17 cellular contexts compared by ENCODE assay signal in the genomic region with DNA sequence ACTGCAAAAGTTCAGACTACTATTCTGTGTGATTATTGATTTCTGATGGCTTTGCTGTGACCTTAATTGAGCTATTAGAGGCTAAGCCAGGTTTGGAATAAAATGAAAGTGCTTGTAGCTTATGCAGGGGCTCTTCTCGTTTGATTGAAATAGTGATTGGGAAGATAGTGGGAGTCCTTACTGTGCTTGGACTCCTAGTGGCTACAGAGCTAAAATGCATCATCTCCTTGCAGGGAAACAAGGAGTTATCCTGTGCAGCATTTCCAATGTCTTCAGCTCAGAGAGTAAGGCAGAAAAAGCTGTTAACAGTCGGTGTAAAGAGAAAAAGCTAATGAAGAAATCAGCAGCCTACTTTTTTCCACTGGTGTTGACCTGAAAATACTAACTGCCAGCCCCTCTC.
DNase-seq lines count a peak whose midpoint lies in the region; ATAC-seq and TF ChIP-seq lines count a peak whose summit lies in the region.
"Had no signal": no experiment of that assay in that cellular context is flagged by ENCODE, and none has a peak within 500 bp of the region (broad histone marks: within the 10 kb centered on the region; RNA-seq: fewer than 3 reads in every experiment).

No MANE protein-coding gene starts in this region.

- H3K9ac ChIP-seq in smooth muscle cell (ENCODE audit: low read depth): no peak overlapping the region

- H3K9me3 Mint-ChIP-seq in glutamatergic neuron (ENCODE audit: unreplicated experiment): no peaks in the 10 kb centered on the region

- H4K20me1 ChIP-seq in smooth muscle cell (ENCODE audit: low read depth): no peaks in the 10 kb centered on the region
- no peaks in the 10 kb centered on the region for H4K20me1 ChIP-seq in osteoblast (ENCODE audit: insufficient read depth, low read length)

- H3K36me3 ChIP-seq in left ventricle myocardium inferior (no peaks in the 10 kb centered on the region), smooth muscle cell (ENCODE audit: low read depth) (no peaks in the 10 kb centered on the region), right atrium auricular region (no peaks in the 10 kb centered on the region), osteoblast (ENCODE audit: insufficient read depth, low read length) (no peaks in the 10 kb centered on the region)
- H3K36me3 ChIP-seq: Peyer's patch had no signal

- no peaks in the 10 kb centered on the region for H3K4me1 Mint-ChIP-seq in glutamatergic neuron (ENCODE audit: low read depth, unreplicated experiment)
- H3K4me1 Mint-ChIP-seq: activated CD8-positive, alpha-beta memory T cell treated with anti-CD3 and anti-CD28 coated beads, Interleukin-2, amount 10 ng/mL, durations not matched to agents 7 days and 5 days had no signal

- H3K4me1 ChIP-seq in left ventricle myocardium inferior: no peaks in the 10 kb centered on the region
- no peaks in the 10 kb centered on the region for H3K4me1 ChIP-seq in right cardiac atrium (ENCODE audit: control insufficient read depth, insufficient read depth, low read length)
- H3K4me1 ChIP-seq in smooth muscle cell (ENCODE audit: low read depth): no peaks in the 10 kb centered on the region
- H3K4me1 ChIP-seq in right atrium auricular region: no peaks in the 10 kb centered on the region
- no peaks in the 10 kb centered on the region for H3K4me1 ChIP-seq in osteoblast (ENCODE audit: insufficient read depth, low read length)
- H3K4me1 ChIP-seq: Caco-2, Peyer's patch had no signal

- H2AFZ ChIP-seq in smooth muscle cell (ENCODE audit: low read depth) (no peak overlapping the region), osteoblast (ENCODE audit: low read length) (no peak overlapping the region)

- no peak overlapping the region for H3K4me2 ChIP-seq in smooth muscle cell
- no peak overlapping the region for H3K4me2 ChIP-seq in osteoblast (ENCODE audit: insufficient read depth, low read length)

- no peaks in the 10 kb centered on the region for H3K27me3 Mint-ChIP-seq in glutamatergic neuron (ENCODE audit: unreplicated experiment)

- TF ChIP-seq CTCF in left ventricle myocardium inferior (IDR thresholded peaks at IDR 0.05; ENCODE audit: borderline replicate concordance): peak; percentile 20
- peak; percentile 44 for TF ChIP-seq CTCF in glutamatergic neuron (IDR thresholded peaks at IDR 0.05; ENCODE audit: partially characterized antibody, unreplicated experiment)
- TF ChIP-seq CTCF in smooth muscle cell (IDR thresholded peaks at IDR 0.05; ENCODE audit: borderline replicate concordance, insufficient read depth, poor library complexity, severe bottlenecking): peak; percentile 5
- no peak for TF ChIP-seq CTCF in right atrium auricular region (IDR thresholded peaks at IDR 0.05)
- TF ChIP-seq CTCF in osteoblast (IDR thresholded peaks at IDR 0.05; ENCODE audit: extremely low read depth, low read depth, low read length): no peak

- no peaks in the 10 kb centered on the region for H3F3A ChIP-seq in smooth muscle cell (ENCODE audit: low read depth)

- no peak overlapping the region for H3K27ac Mint-ChIP-seq in glutamatergic neuron (ENCODE audit: unreplicated experiment)
- H3K27ac Mint-ChIP-seq: activated CD8-positive, alpha-beta memory T cell treated with anti-CD3 and anti-CD28 coated beads, Interleukin-2, amount 10 ng/mL, durations not matched to agents 7 days and 5 days had no signal

- H3K4me3 ChIP-seq in left ventricle myocardium inferior (no peak overlapping the region), right cardiac atrium (ENCODE audit: low read length) (no peak overlapping the region), smooth muscle cell (no peak overlapping the region), right atrium auricular region (no peak overlapping the region), osteoblast (ENCODE audit: insufficient read depth, low read length) (no peak overlapping the region)
- H3K4me3 ChIP-seq: Peyer's patch had no signal

- in situ Hi-C loops in SK-MEL-5 (cut with HindIII; ENCODE audit: low pct_unique_long_range_greater_than_20kb, low sequenced_read_pairs): no loop called here

- H3K27ac ChIP-seq in left ventricle myocardium inferior (replicated peaks) (no peak overlapping the region), right cardiac atrium (ENCODE audit: low read length) (no peak overlapping the region), smooth muscle cell (ENCODE audit: low read depth) (no peak overlapping the region), right atrium auricular region (no peak overlapping the region), osteoblast (ENCODE audit: low read depth, low read length) (no peak overlapping the region)
- H3K27ac ChIP-seq: Peyer's patch had no signal

- WGBS in right cardiac atrium: 26% methylated on average over 2 of the region's 2 CpGs
- WGBS in smooth muscle cell (ENCODE audit: low lambda C conversion rate): 48% methylated on average over 2 of the region's 2 CpGs

- intact Hi-C loops in left ventricle myocardium inferior (cut with micrococcal nuclease): no loop called here
- intact Hi-C loops in right cardiac atrium (cut with DNase I): no loop called here
- intact Hi-C loops in Right ventricle myocardium superior (cut with DNase I): no loop called here

- H3K9me3 ChIP-seq in left ventricle myocardium inferior (replicated peaks): no peaks in the 10 kb centered on the region
- H3K9me3 ChIP-seq in right cardiac atrium (ENCODE audit: control insufficient read depth, low read length): no peaks in the 10 kb centered on the region
- H3K9me3 ChIP-seq in smooth muscle cell (replicated peaks; ENCODE audit: low read depth): no peaks in the 10 kb centered on the region
- no peaks in the 10 kb centered on the region for H3K9me3 ChIP-seq in right atrium auricular region
- peaks cover 2% of the 10 kb centered on the region for H3K9me3 ChIP-seq in osteoblast (ENCODE audit: low read depth, low read length)
- H3K9me3 ChIP-seq: Caco-2, Peyer's patch had no signal

- H3K79me2 ChIP-seq in smooth muscle cell (ENCODE audit: low read depth) (no peaks in the 10 kb centered on the region), osteoblast (ENCODE audit: insufficient read depth, low read length) (no peaks in the 10 kb centered on the region)

- no peaks in the 10 kb centered on the region for H3K27me3 ChIP-seq in left ventricle myocardium inferior (ENCODE audit: low read depth)
- no peaks in the 10 kb centered on the region for H3K27me3 ChIP-seq in right cardiac atrium (ENCODE audit: control insufficient read depth, insufficient read depth)
- no peaks in the 10 kb centered on the region for H3K27me3 ChIP-seq in smooth muscle cell (ENCODE audit: low read depth)
- H3K27me3 ChIP-seq in right atrium auricular region: peaks cover 0 to 2% of the 10 kb centered on the region in 2 donors
- H3K27me3 ChIP-seq in osteoblast (ENCODE audit: insufficient read depth, low read length): no peaks in the 10 kb centered on the region
- H3K27me3 ChIP-seq: Peyer's patch had no signal

- no peak for ATAC-seq in right cardiac atrium
- ATAC-seq in Right ventricle myocardium superior (ENCODE audit: poor library complexity): no peak
- ATAC-seq: activated CD8-positive, alpha-beta memory T cell treated with anti-CD3 and anti-CD28 coated beads, Interleukin-2, amount 10 ng/mL, durations not matched to agents 7 days and 5 days had no signal

- DNase-seq in left ventricle myocardium inferior (no peak), right cardiac atrium (no peak), SK-MEL-5 (ENCODE audit: low read depth, low spot score) (peak; percentile 59), glutamatergic neuron (no peak), smooth muscle cell (lab: John Stamatoyannopoulos, UW; ENCODE audit: unreplicated experiment) (no peak), Right ventricle myocardium superior (no peak), right atrium auricular region (ENCODE audit: low spot score) (no peak), osteoblast (ENCODE audit: insufficient read length, low spot score, missing footprints) (no peak)
- DNase-seq: activated CD8-positive, alpha-beta memory T cell treated with anti-CD3 and anti-CD28 coated beads, Interleukin-2, amount 10 ng/mL, durations not matched to agents 7 days and 5 days; activated effector memory CD4-positive, alpha-beta T cell treated with Interleukin-2 at 50 U/mL for 16 hours; cortex of kidney; mesenchymal stem cell; NCI-H2029; NCI-H526; Peyer's patch; stimulated activated CD4-positive, alpha-beta T cell treated with anti-CD3 and anti-CD28 coated beads, Interleukin-2, amount 100 ng/mL, for 48 hours had no signal

- no peaks in the 10 kb centered on the region for H3K36me3 Mint-ChIP-seq in glutamatergic neuron (ENCODE audit: unreplicated experiment)
- H3K36me3 Mint-ChIP-seq: activated CD8-positive, alpha-beta memory T cell treated with anti-CD3 and anti-CD28 coated beads, Interleukin-2, amount 10 ng/mL, durations not matched to agents 7 days and 5 days had no signal

- H3K4me3 Mint-ChIP-seq in glutamatergic neuron (ENCODE audit: unreplicated experiment): no peak overlapping the region
- H3K4me3 Mint-ChIP-seq: activated CD8-positive, alpha-beta memory T cell treated with anti-CD3 and anti-CD28 coated beads, Interleukin-2, amount 10 ng/mL, durations not matched to agents 7 days and 5 days had no signal

Comparison
In these comparisons a context has a peak if more than half of its experiments do, and no peak if none do; other contexts are left out.
1. CTCF ChIP-seq: peak in left ventricle myocardium inferior (single experiment), glutamatergic neuron (single experiment) and smooth muscle cell (single experiment); none in right atrium auricular region (0 of 2) and osteoblast (single experiment).